ENCODE assay signal across 8 cellular contexts in genomic region chr1:153567621-153568366, GRCh38. TPM values are rescaled to one million over a fixed set of nuclear protein-coding genes. Genes with fewer than 3 reads are reported as not detected.
DNase-seq lines count a peak whose midpoint lies in the region; ATAC-seq lines count a peak whose summit lies in the region.

No MANE protein-coding gene starts in this region.

- peak overlapping the region; percentile 52; the same call in 1 of the 2 replicates for H3K4me3 ChIP-seq in iPS-20b (ENCODE audit: low read length)

- H3K9ac ChIP-seq in iPS-20b (ENCODE audit: low read depth, low read length) = peak overlapping the region; percentile 59; the same call in 1 of the 2 replicates

- H3K9me3 ChIP-seq in iPS-20b (ENCODE audit: insufficient read depth, low read depth, low read length) = no peaks in the 10 kb centered on the region

- DNase-seq in left cardiac atrium (peak; percentile 29), Right ventricle myocardium superior (no peak), activated T-cell treated with anti-CD3 and anti-CD28 coated beads for 4 hours (peak; percentile 27), NCI-H2081 (lab: John Stamatoyannopoulos, UW) (no peak), EL (no peak)
- peak; percentile 51 to 60 for DNase-seq in stimulated activated CD4-positive, alpha-beta T cell treated with anti-CD3 and anti-CD28 coated beads, Interleukin-4, amount 100 ng/mL, for 48 hours (ENCODE audit: low read depth in 2 of 2)

- intact Hi-C loops in left cardiac atrium (cut with DNase I) = loop anchor here (1.0 to 5.0 kb wide), 5 partner anchors 33 to 215 kb away; partner anchors contain the start of gene S100A6 (in 1 of the 2)
- intact Hi-C loops in Right ventricle myocardium superior (cut with DNase I) = loop anchor here (2.0 kb wide), 2 partner anchors 35 to 59 kb away; no protein-coding TSS in a partner anchor

- H3K36me3 ChIP-seq in iPS-20b (ENCODE audit: insufficient read depth, low read depth, low read length) = no peaks in the 10 kb centered on the region

- H3K4me1 ChIP-seq in iPS-20b (ENCODE audit: insufficient read depth, low read length) = peaks cover 24% of the 10 kb centered on the region

- ATAC-seq in left cardiac atrium (peak in 1 of 2 donors; percentile 31), Right ventricle myocardium superior (ENCODE audit: poor library complexity) (no peak), GM19328 (IDR thresholded peaks at IDR 0.05; ENCODE audit: unreplicated experiment) (no peak)

- H3K27ac ChIP-seq in iPS-20b (ENCODE audit: low read length) = peak overlapping the region; percentile 54

- H3K27me3 ChIP-seq in iPS-20b (ENCODE audit: insufficient read depth, low read length) = no peaks in the 10 kb centered on the region

RNA-seq across cellular contexts. Expression of gene S100A2, which starts 2.1 kb away (rescaled TPM):
- total RNA-seq in left cardiac atrium (under 1 TPM in 1 of 2 donors, not detected in 1; 0.84 TPM), Right ventricle myocardium superior (2.3 TPM)

RNA-seq across cellular contexts. Expression of gene S100A3, which starts 18.7 kb away (rescaled TPM):
- total RNA-seq in left cardiac atrium (1 to 10 TPM in 1 of 2 donors, under 1 TPM in 1; 0.77 to 3.3 TPM), Right ventricle myocardium superior (0.70 TPM)

RNA-seq across cellular contexts. Expression of gene S100A4, which starts 22.2 kb away (rescaled TPM):
- 100 to 1,000 TPM; 206 to 332 TPM for total RNA-seq in left cardiac atrium
- 130 TPM for total RNA-seq in Right ventricle myocardium superior

RNA-seq across cellular contexts. Expression of gene S100A5, which starts 27.1 kb away (rescaled TPM):
- total RNA-seq in left cardiac atrium (not detected), Right ventricle myocardium superior (not detected)

RNA-seq across cellular contexts. Expression of gene S100A6, which starts 32.0 kb away (rescaled TPM):
- total RNA-seq in left cardiac atrium (100 to 1,000 TPM; 449 to 518 TPM), Right ventricle myocardium superior (260 TPM)

Comparison
In these comparisons a context has a peak if more than half of its experiments do, and no peak if none do; other contexts are left out.
1. DNase-seq: peak in left cardiac atrium (single experiment), activated T-cell treated with anti-CD3 and anti-CD28 coated beads for 4 hours (single experiment) and stimulated activated CD4-positive, alpha-beta T cell treated with anti-CD3 and anti-CD28 coated beads, Interleukin-4, amount 100 ng/mL, for 48 hours (2 of 2); none in Right ventricle myocardium superior (single experiment), NCI-H2081 (0 of 2) and EL (single experiment).